1 cellular context compared by ENCODE assay signal in genomic region chr16:75090900-75091299, GRCh38.
TF ChIP-seq lines count a peak whose summit lies in the region.

No MANE protein-coding gene starts in this region.

TF ChIP-seq in HepG2, 621 proteins besides CTCF, POLR2A, EP300 and RAD21:
- peak; percentile 19; the same call in 1 of the 2 replicates for TF ChIP-seq RXRB (CRISPR knock-in tag; IDR thresholded peaks at IDR 0.05; ENCODE audit: borderline replicate concordance)
- TF ChIP-seq, protein P1, sequence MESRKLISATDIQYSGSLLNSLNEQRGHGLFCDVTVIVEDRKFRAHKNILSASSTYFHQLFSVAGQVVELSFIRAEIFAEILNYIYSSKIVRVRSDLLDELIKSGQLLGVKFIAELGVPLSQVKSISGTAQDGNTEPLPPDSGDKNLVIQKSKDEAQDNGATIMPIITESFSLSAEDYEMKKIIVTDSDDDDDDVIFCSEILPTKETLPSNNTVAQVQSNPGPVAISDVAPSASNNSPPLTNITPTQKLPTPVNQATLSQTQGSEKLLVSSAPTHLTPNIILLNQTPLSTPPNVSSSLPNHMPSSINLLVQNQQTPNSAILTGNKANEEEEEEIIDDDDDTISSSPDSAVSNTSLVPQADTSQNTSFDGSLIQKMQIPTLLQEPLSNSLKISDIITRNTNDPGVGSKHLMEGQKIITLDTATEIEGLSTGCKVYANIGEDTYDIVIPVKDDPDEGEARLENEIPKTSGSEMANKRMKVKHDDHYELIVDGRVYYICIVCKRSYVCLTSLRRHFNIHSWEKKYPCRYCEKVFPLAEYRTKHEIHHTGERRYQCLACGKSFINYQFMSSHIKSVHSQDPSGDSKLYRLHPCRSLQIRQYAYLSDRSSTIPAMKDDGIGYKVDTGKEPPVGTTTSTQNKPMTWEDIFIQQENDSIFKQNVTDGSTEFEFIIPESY (CRISPR knock-in tag; IDR thresholded peaks at IDR 0.05), result peak; percentile 37; the same call in 1 of the 2 replicates
- TF ChIP-seq FOSL2 (CRISPR knock-in tag; IDR thresholded peaks at IDR 0.05), result peak; percentile 84
- TF ChIP-seq, protein P2, sequence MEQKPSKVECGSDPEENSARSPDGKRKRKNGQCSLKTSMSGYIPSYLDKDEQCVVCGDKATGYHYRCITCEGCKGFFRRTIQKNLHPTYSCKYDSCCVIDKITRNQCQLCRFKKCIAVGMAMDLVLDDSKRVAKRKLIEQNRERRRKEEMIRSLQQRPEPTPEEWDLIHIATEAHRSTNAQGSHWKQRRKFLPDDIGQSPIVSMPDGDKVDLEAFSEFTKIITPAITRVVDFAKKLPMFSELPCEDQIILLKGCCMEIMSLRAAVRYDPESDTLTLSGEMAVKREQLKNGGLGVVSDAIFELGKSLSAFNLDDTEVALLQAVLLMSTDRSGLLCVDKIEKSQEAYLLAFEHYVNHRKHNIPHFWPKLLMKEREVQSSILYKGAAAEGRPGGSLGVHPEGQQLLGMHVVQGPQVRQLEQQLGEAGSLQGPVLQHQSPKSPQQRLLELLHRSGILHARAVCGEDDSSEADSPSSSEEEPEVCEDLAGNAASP (CRISPR knock-in tag; IDR thresholded peaks at IDR 0.05; ENCODE audit: borderline replicate concordance), result peak; percentile 49; the same call in 1 of the 2 replicates
- 0 out of 2 replicates have a peak, but pooled peaks have one; percentile 20 for TF ChIP-seq ZNF121 (CRISPR knock-in tag; IDR thresholded peaks at IDR 0.05)
- peak; percentile 43; the same call in 1 of the 2 replicates for TF ChIP-seq RXRA (CRISPR knock-in tag; IDR thresholded peaks at IDR 0.05)
- peak; percentile 29 for TF ChIP-seq SKI (IDR thresholded peaks at IDR 0.05; ENCODE audit: partially characterized antibody)
TF ChIP-seq in HepG2: peak in this region for 7; not testable (repeated sequence) for 614.
